22 cellular contexts compared by ENCODE assay signal in the genomic region with DNA sequence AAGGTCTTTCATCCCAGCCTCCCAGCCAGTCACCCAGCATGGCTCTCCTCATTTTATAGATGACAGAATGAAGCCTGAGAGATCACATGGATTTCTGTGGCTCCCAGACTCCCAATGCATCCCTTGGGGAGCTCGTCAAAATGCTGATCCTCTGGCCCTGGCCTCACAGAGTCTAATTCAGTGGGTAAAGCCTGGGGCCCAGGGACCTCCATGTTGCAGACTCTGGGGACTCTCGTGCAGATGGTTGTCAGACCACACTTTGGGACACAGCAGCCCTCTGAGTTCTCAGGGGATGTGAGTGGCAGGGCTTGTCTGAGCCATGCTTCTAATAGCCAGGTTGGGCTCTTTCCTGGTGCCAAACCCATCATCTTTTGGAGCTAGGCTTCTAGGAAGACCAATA.
"Had no signal": no experiment of that assay in that cellular context is flagged by ENCODE, and none has a peak within 500 bp of the region (broad histone marks: within the 10 kb centered on the region; RNA-seq: fewer than 3 reads in every experiment).

No MANE protein-coding gene starts in this region.

- H3K27me3 ChIP-seq: heart right ventricle, hepatocyte, ovary, right atrium auricular region, right lobe of liver, stomach, testis, tibial artery, uterus had no signal

- H3K9me3 ChIP-seq: heart right ventricle, left ventricle myocardium inferior, ovary, right atrium auricular region, right lobe of liver, stomach, testis, tibial artery, uterus had no signal

- H3K4me3 ChIP-seq: heart right ventricle, hepatocyte, left ventricle myocardium inferior, lung, ovary, right atrium auricular region, right lobe of liver, smooth muscle cell, stomach, testis, tibial artery, uterus had no signal

- H3K27ac Mint-ChIP-seq: naive thymus-derived CD8-positive, alpha-beta T cell; progenitor cell of endocrine pancreas; stimulated activated naive B cell treated with anti-CD40 and anti-IgM and Interleukin-4, amounts not matched to agents 10 μg/mL and 1 μg/mL and 100 μg/mL, for 72 hours had no signal

- H3K36me3 Mint-ChIP-seq: naive thymus-derived CD8-positive, alpha-beta T cell had no signal

- H3K9me3 Mint-ChIP-seq: naive thymus-derived CD8-positive, alpha-beta T cell; stimulated activated naive B cell treated with anti-CD40 and anti-IgM and Interleukin-4, amounts not matched to agents 10 μg/mL and 1 μg/mL and 100 μg/mL, for 72 hours had no signal

- ATAC-seq: naive thymus-derived CD8-positive, alpha-beta T cell; stimulated activated naive B cell treated with anti-CD40 and anti-IgM and Interleukin-4, amounts not matched to agents 10 μg/mL and 1 μg/mL and 100 μg/mL, for 72 hours; stimulated activated naive CD8-positive, alpha-beta T cell treated with anti-CD3 and anti-CD28 coated beads, Interleukin-15, Interleukin-2, amounts not matched to agents 100 U/mL and 50 U/mL, for 24 hours had no signal

- H3K4me1 ChIP-seq: right atrium auricular region, stomach, uterus had no signal

- H3K4me3 Mint-ChIP-seq: naive thymus-derived CD8-positive, alpha-beta T cell; stimulated activated naive B cell treated with anti-CD40 and anti-IgM and Interleukin-4, amounts not matched to agents 10 μg/mL and 1 μg/mL and 100 μg/mL, for 72 hours had no signal

- H3K27me3 Mint-ChIP-seq: progenitor cell of endocrine pancreas; stimulated activated naive B cell treated with anti-CD40 and anti-IgM and Interleukin-4, amounts not matched to agents 10 μg/mL and 1 μg/mL and 100 μg/mL, for 72 hours had no signal

- DNase-seq: heart right ventricle; islet precursor cell; left ventricle myocardium inferior; naive thymus-derived CD8-positive, alpha-beta T cell; ovary; stimulated activated CD4-positive, alpha-beta T cell treated with anti-CD3 and anti-CD28 coated beads, Interleukin-12 subunit alpha, Interleukin-12 subunit beta, amount 100 ng/mL, for 4 hours; stimulated activated CD4-positive, alpha-beta T cell treated with anti-CD3 and anti-CD28 coated beads, Interleukin-15, amount 100 ng/mL, for 24 hours; stimulated activated CD4-positive, alpha-beta T cell treated with anti-CD3 and anti-CD28 coated beads, Interleukin-2, amount 100 ng/mL, for 24 hours; stimulated activated CD4-positive, alpha-beta T cell treated with anti-CD3 and anti-CD28 coated beads, Interleukin-4, amount 100 ng/mL, for 1 hour; stimulated activated naive B cell treated with anti-CD40 and anti-IgM and Interleukin-4, amounts not matched to agents 10 μg/mL and 1 μg/mL and 100 μg/mL, for 72 hours; stimulated activated naive CD8-positive, alpha-beta T cell treated with anti-CD3 and anti-CD28 coated beads, Interleukin-15, Interleukin-2, amounts not matched to agents 100 U/mL and 50 U/mL, for 24 hours; stomach; testis; trophoblast cell had no signal

- H3K36me3 ChIP-seq: ovary, uterus had no signal

- H3K27ac ChIP-seq: heart right ventricle, hepatocyte, left ventricle myocardium inferior, ovary, right atrium auricular region, stomach, testis, tibial artery, uterus had no signal

- H3K4me1 Mint-ChIP-seq: naive thymus-derived CD8-positive, alpha-beta T cell; stimulated activated naive B cell treated with anti-CD40 and anti-IgM and Interleukin-4, amounts not matched to agents 10 μg/mL and 1 μg/mL and 100 μg/mL, for 72 hours had no signal
